ENCODE assay signal across 9 cellular contexts in genomic region chr7:135170223-135170997, GRCh38. TPM values are rescaled to one million over a fixed set of nuclear protein-coding genes. Genes with fewer than 3 reads are reported as not detected.
A peak's percentile ranks its signal among the peaks of the same experiment; 100 is the strongest.
DNase-seq lines count a peak whose midpoint lies in the region; ATAC-seq, FAIRE-seq and TF ChIP-seq lines count a peak whose summit lies in the region.
"Had no signal": no experiment of that assay in that cellular context is flagged by ENCODE, and none has a peak within 500 bp of the region (broad histone marks: within the 10 kb centered on the region; RNA-seq: fewer than 3 reads in every experiment).

A gene with protein sequence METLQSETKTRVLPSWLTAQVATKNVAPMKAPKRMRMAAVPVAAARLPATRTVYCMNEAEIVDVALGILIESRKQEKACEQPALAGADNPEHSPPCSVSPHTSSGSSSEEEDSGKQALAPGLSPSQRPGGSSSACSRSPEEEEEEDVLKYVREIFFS (minus strand): TSS chr7:135170707. CDS start chr7:135168922, 1,785 bp downstream.

- TF ChIP-seq CTCF in AG09319 (IDR thresholded peaks at IDR 0.05; ENCODE audit: low read depth, low read length) (peak; percentile 64), kidney (IDR thresholded peaks at IDR 0.05; ENCODE audit: borderline replicate concordance, extremely low read depth, insufficient read depth) (peak; percentile 75)

- intact Hi-C loops in kidney (cut with DNase I): no loop called here

- H3K4me3 ChIP-seq in kidney (ENCODE audit: low read length in 2 of 2): peak within 1 kb of the TSS; percentile 81 to 85

- H3K36me3 ChIP-seq in kidney (ENCODE audit: control insufficient read depth in 1 of 2, insufficient read depth in 2 of 2, low read length in 2 of 2): peaks cover 23 to 25% of the 10 kb centered on the region in 2 donors

- no peaks in the 10 kb centered on the region for H3K9me3 ChIP-seq in kidney (ENCODE audit: control insufficient read depth in 1 of 2, low read length in 2 of 2)

- H3K4me3 Mint-ChIP-seq in central memory CD8-positive, alpha-beta T cell: peak within 1 kb of the TSS; percentile 81

- no peak for FAIRE-seq in kidney (lab: Jason Lieb, UNC)
- FAIRE-seq: colon had no signal

- H3K4me1 ChIP-seq in kidney (ENCODE audit: control insufficient read depth in 1 of 2, insufficient read depth in 1 of 2, low read depth in 1 of 2, low read length in 2 of 2): peaks cover 39 to 42% of the 10 kb centered on the region in 2 donors

- peak within 1 kb of the TSS; percentile 84 to 90 for H3K9ac ChIP-seq in kidney (ENCODE audit: low read length in 2 of 2)

- ATAC-seq in GM19023 (IDR thresholded peaks at IDR 0.05; ENCODE audit: unreplicated experiment) (peak; percentile 62), HG03280 (IDR thresholded peaks at IDR 0.05; ENCODE audit: unreplicated experiment) (peak; percentile 77)
- ATAC-seq in central memory CD8-positive, alpha-beta T cell (replicated peaks; ENCODE audit: extremely low read depth, poor library complexity, severe bottlenecking): peak; percentile 76

- peaks cover 26% of the 10 kb centered on the region for H3K36me3 Mint-ChIP-seq in central memory CD8-positive, alpha-beta T cell (ENCODE audit: insufficient read depth)

- DNase-seq in AG09319 (ENCODE audit: extremely low read depth, low read depth): peak; percentile 85
- peak; percentile 95 for DNase-seq in NCI-H345 (lab: John Stamatoyannopoulos, UW)
- DNase-seq in activated CD4-positive, CD25-positive, alpha-beta regulatory T cell (lab: John Stamatoyannopoulos, UW): peak; percentile 81 to 86 (median 84)
- DNase-seq in central memory CD8-positive, alpha-beta T cell (ENCODE audit: low spot score in 2 of 2): peak; percentile 71 to 73
- peak; percentile 99 for DNase-seq in kidney
- DNase-seq in stimulated activated CD4-positive, alpha-beta T cell treated with anti-CD3 and anti-CD28 coated beads, Interleukin-15, amount 100 ng/mL, for 24 hours: peak; percentile 97

- H3K27ac Mint-ChIP-seq in central memory CD8-positive, alpha-beta T cell (ENCODE audit: low read depth): peak within 1 kb of the TSS; percentile 96

- peak within 1 kb of the TSS; percentile 96 to 98 for H3K27ac ChIP-seq in kidney (ENCODE audit: low read depth in 2 of 2, low read length in 2 of 2)

- peaks cover 44% of the 10 kb centered on the region for H3K4me1 Mint-ChIP-seq in central memory CD8-positive, alpha-beta T cell

- no peaks in the 10 kb centered on the region for H3K9me3 Mint-ChIP-seq in central memory CD8-positive, alpha-beta T cell

- H3K27me3 Mint-ChIP-seq in central memory CD8-positive, alpha-beta T cell: no peaks in the 10 kb centered on the region

RNA-seq across cellular contexts. Expression of the gene that starts here (rescaled TPM):
- 89.3 TPM for total RNA-seq in kidney
- polyA plus RNA-seq in kidney (ENCODE audit: insufficient read depth, low read depth, low replicate concordance): 39.4 TPM

Comparison
In these comparisons a context has a peak if more than half of its experiments do, and no peak if none do; other contexts are left out.
1. Peak in every context shown above with its lines: DNase-seq, ATAC-seq, H3K4me3 ChIP-seq and H3K27ac ChIP-seq.